7 cellular contexts compared by ENCODE assay signal in the genomic region with DNA sequence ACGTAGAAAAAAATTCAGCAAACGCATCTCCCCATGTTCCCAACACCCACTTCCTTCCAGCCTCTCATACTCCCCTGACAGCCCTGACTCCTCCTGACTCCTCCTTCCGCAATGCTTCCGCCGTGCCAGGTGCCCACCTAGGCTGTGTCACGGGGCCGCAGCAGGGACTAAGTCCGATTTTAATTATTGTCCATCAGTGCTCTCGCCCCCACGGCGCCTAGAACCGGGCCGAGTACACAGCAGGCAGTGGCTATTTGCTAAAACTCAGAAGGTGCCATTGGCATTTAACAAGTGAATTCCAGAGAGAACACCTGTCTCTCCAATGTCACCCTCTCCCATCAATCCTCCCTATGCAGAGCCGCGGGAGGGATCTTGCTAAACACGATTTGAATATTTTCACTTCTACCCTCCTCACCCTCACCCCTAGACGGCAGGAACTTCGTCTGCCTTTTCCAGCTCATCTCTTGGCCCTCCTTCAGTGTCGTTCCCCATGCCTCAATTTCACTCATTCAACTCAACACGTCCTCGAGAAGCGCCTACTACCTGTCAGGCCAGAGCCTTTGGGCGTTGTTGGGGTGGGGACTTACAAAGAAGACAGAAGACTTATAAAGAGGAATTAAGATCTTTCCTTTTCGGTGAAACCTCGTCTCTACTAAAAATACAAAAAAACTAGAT. TPM values are rescaled to one million over a fixed set of nuclear protein-coding genes. Genes with fewer than 3 reads are reported as not detected.
A peak's percentile ranks its signal among the peaks of the same experiment; 100 is the strongest.
DNase-seq lines count a peak whose midpoint lies in the region; ATAC-seq and TF ChIP-seq lines count a peak whose summit lies in the region.

No MANE protein-coding gene starts in this region.

- no peaks in the 10 kb centered on the region for H3K27me3 ChIP-seq in ovary

- TF ChIP-seq EP300 in ovary (IDR thresholded peaks at IDR 0.05): no peak

- H3K9me3 ChIP-seq in ovary: no peaks in the 10 kb centered on the region

- intact Hi-C loops in activated B cell treated with CpG ODN at 0.5 μM for 24 hours (cut with micrococcal nuclease) (loop anchor here (2.0 to 5.0 kb wide), 3 partner anchors 80 to 436 kb away; partner anchors contain the start of gene SQOR), ovary (cut with DNase I) (loop anchor here in 2 of 4 donors (2.0 to 5.0 kb wide), 2 partner anchors 32 to 37 kb away; no protein-coding TSS in a partner anchor)

- no peaks in the 10 kb centered on the region for H3K36me3 ChIP-seq in ovary

- peaks cover 13% of the 10 kb centered on the region for H3K36me3 Mint-ChIP-seq in activated B cell treated with CpG ODN at 0.5 μM for 24 hours (ENCODE audit: low read depth)

- H3K27ac Mint-ChIP-seq in activated B cell treated with CpG ODN at 0.5 μM for 24 hours: no peak overlapping the region

- H3K4me1 ChIP-seq in ovary (ENCODE audit: insufficient read depth): no peaks in the 10 kb centered on the region

- H3K4me3 Mint-ChIP-seq in activated B cell treated with CpG ODN at 0.5 μM for 24 hours: no peak overlapping the region

- H3K9me3 Mint-ChIP-seq in activated B cell treated with CpG ODN at 0.5 μM for 24 hours: no peaks in the 10 kb centered on the region

- H3K27ac ChIP-seq in ovary: peak overlapping the region; percentile 80 to 97

- no peaks in the 10 kb centered on the region for H3K27me3 Mint-ChIP-seq in activated B cell treated with CpG ODN at 0.5 μM for 24 hours

- POLR2A ChIA-PET in activated B cell treated with CpG ODN at 0.5 μM for 24 hours (lab: Charles Lee): interaction anchor here (0.7 to 4.7 kb wide), 11 partner anchors 9 to 388 kb away, joined by 3 to 53 read pairs (median 19); partner anchors contain the start of genes BLOC1S6 and SHF

- CTCF ChIA-PET in activated B cell treated with CpG ODN at 0.5 μM for 24 hours (lab: Charles Lee): interaction anchor here (0.8 to 1.2 kb wide), 4 partner anchors 10 to 77 kb away, joined by 3 to 9 read pairs (median 4); no protein-coding TSS in a partner anchor

- TF ChIP-seq CTCF in GM12875 (IDR thresholded peaks at IDR 0.05; ENCODE audit: borderline replicate concordance, insufficient read depth, low read depth, low read length): no peak
- TF ChIP-seq CTCF in activated B cell treated with CpG ODN at 0.5 μM for 24 hours (IDR thresholded peaks at IDR 0.05): no peak
- TF ChIP-seq CTCF in fibroblast of villous mesenchyme (IDR thresholded peaks at IDR 0.05; ENCODE audit: insufficient read depth, low read depth, low read length): no peak
- no peak for TF ChIP-seq CTCF in ovary (IDR thresholded peaks at IDR 0.05)

- H3K4me3 ChIP-seq in GM12875 (ENCODE audit: low read depth, low read length) (peak overlapping the region; percentile 77), fibroblast of villous mesenchyme (ENCODE audit: low read depth, low read length) (peak overlapping the region; percentile 90), ovary (peak overlapping the region; percentile 73)

- DNase-seq in LoVo (ENCODE audit: low spot score) (peak; percentile 34), activated B cell treated with CpG ODN at 0.5 μM for 24 hours (peak; percentile 42), fibroblast of villous mesenchyme (ENCODE audit: low read depth) (no peak), ovary (peak in 3 of 5 donors; percentile 35 to 46 (median 43)), amniotic stem cell (lab: John Stamatoyannopoulos, UW) (no peak)

- 1 to 3% (median 1%) methylated on average over 25 of the region's 25 CpGs for WGBS in ovary, 3 donors

- ATAC-seq in GM21723 (IDR thresholded peaks at IDR 0.05; ENCODE audit: unreplicated experiment) (peak; percentile 18), activated B cell treated with CpG ODN at 0.5 μM for 24 hours (ENCODE audit: low read depth) (peak; percentile 16)

- H3K4me1 Mint-ChIP-seq in activated B cell treated with CpG ODN at 0.5 μM for 24 hours: peaks cover 10% of the 10 kb centered on the region

- no peak for TF ChIP-seq POLR2A in ovary (IDR thresholded peaks at IDR 0.05)

RNA-seq across cellular contexts. Expression of gene SHF, which starts 11.5 kb away (rescaled TPM):
- 5.8 and 8.5 TPM in 2 replicates for total RNA-seq in activated B cell treated with CpG ODN at 0.5 μM for 24 hours
- 2.3 and 2.6 TPM in 2 replicates for total RNA-seq in fibroblast of villous mesenchyme
- total RNA-seq in ovary: 10 to 100 TPM; 18.3 to 45.3 (median 30.5) TPM
- 10 to 100 TPM; 17.5 to 31.2 TPM for polyA plus RNA-seq in ovary

RNA-seq across cellular contexts. Expression of gene SLC28A2, which starts 52.8 kb away (rescaled TPM):
- total RNA-seq in activated B cell treated with CpG ODN at 0.5 μM for 24 hours (not detected in 2 replicates), fibroblast of villous mesenchyme (not detected in 2 replicates), ovary (under 1 TPM in 3 of 7 donors, not detected in 4; 0.12 to 0.31 (median 0.17) TPM)
- under 1 TPM in 1 of 2 donors, not detected in 1; 0.06 TPM for polyA plus RNA-seq in ovary

Comparison
In these comparisons a context has a peak if more than half of its experiments do, and no peak if none do; other contexts are left out.
1. DNase-seq: peak in LoVo (single experiment), activated B cell treated with CpG ODN at 0.5 μM for 24 hours (single experiment) and ovary (3 of 5); none in fibroblast of villous mesenchyme (single experiment) and amniotic stem cell (single experiment).
2. Peak in every context shown above with its lines, with median percentiles within 50 percentile points of each other: H3K4me3 ChIP-seq.